ENCODE assay signal across 1 cellular context in the genomic region with DNA sequence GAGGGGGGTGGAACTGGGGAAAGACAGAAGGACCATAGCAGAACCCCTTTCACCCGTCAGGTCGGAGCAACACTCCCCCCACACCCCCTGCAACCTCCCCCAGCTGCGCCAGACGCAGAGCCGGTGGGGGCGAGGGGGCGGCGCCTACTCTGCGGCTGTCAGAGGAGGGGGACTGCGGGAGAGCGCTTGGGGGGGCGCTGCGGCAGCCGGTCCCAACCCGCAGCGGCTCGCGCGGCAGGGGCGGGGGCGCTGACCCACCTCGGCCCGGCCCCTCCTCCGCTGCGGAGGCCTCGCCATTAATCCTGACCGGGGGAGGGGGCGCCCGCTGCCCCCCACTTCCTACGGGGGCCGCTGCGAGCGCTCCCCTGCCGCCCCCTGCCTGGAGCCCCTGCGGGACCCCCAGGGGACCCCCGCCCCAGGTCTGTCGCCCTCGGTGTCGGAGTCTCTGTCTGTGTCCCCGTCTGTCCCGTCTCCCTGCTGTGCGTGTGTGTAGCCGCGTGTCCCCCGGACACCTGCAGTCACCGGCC.
TF ChIP-seq lines count a peak whose summit lies in the region.

No MANE protein-coding gene starts in this region.

TF ChIP-seq in WTC11, 78 proteins besides CTCF, POLR2A, EP300 and RAD21 (continued from another document):
- TF ChIP-seq, protein P1, sequence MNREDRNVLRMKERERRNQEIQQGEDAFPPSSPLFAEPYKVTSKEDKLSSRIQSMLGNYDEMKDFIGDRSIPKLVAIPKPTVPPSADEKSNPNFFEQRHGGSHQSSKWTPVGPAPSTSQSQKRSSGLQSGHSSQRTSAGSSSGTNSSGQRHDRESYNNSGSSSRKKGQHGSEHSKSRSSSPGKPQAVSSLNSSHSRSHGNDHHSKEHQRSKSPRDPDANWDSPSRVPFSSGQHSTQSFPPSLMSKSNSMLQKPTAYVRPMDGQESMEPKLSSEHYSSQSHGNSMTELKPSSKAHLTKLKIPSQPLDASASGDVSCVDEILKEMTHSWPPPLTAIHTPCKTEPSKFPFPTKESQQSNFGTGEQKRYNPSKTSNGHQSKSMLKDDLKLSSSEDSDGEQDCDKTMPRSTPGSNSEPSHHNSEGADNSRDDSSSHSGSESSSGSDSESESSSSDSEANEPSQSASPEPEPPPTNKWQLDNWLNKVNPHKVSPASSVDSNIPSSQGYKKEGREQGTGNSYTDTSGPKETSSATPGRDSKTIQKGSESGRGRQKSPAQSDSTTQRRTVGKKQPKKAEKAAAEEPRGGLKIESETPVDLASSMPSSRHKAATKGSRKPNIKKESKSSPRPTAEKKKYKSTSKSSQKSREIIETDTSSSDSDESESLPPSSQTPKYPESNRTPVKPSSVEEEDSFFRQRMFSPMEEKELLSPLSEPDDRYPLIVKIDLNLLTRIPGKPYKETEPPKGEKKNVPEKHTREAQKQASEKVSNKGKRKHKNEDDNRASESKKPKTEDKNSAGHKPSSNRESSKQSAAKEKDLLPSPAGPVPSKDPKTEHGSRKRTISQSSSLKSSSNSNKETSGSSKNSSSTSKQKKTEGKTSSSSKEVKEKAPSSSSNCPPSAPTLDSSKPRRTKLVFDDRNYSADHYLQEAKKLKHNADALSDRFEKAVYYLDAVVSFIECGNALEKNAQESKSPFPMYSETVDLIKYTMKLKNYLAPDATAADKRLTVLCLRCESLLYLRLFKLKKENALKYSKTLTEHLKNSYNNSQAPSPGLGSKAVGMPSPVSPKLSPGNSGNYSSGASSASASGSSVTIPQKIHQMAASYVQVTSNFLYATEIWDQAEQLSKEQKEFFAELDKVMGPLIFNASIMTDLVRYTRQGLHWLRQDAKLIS (CRISPR knock-in tag; IDR thresholded peaks at IDR 0.05; ENCODE audit: borderline replicate concordance), result no peak
- TF ChIP-seq NFATC4 (CRISPR knock-in tag; IDR thresholded peaks at IDR 0.05) (no peak), CREB1 (CRISPR knock-in tag; IDR thresholded peaks at IDR 0.05) (no peak), ZNF121 (CRISPR knock-in tag; IDR thresholded peaks at IDR 0.05) (no peak), NR3C1 (CRISPR knock-in tag; conservative IDR thresholded peaks at IDR 0.05; ENCODE audit: low read depth) (no peak)
- TF ChIP-seq, protein P2, sequence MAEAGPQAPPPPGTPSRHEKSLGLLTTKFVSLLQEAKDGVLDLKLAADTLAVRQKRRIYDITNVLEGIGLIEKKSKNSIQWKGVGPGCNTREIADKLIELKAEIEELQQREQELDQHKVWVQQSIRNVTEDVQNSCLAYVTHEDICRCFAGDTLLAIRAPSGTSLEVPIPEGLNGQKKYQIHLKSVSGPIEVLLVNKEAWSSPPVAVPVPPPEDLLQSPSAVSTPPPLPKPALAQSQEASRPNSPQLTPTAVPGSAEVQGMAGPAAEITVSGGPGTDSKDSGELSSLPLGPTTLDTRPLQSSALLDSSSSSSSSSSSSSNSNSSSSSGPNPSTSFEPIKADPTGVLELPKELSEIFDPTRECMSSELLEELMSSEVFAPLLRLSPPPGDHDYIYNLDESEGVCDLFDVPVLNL (CRISPR knock-in tag; IDR thresholded peaks at IDR 0.05; ENCODE audit: borderline replicate concordance, low read depth), result no peak
